In genomic region chr9:34143116-34143515, GRCh38 we compare ENCODE assay signal across 22 cellular contexts.
"Had no signal": no experiment of that assay in that cellular context is flagged by ENCODE, and none has a peak within 500 bp of the region (broad histone marks: within the 10 kb centered on the region; RNA-seq: fewer than 3 reads in every experiment).

No MANE protein-coding gene starts in this region.

- H3K27ac ChIP-seq: brain microvascular endothelial cell, left lung, upper lobe of left lung, WERI-Rb-1 had no signal

- H3K4me1 ChIP-seq: testis had no signal

- FAIRE-seq: colon, endometrium had no signal

- H3K27ac Mint-ChIP-seq: activated T-cell treated with anti-CD3 and anti-CD28 coated beads, Interleukin-2, amount 50 U/mL, for 72 hours; stimulated activated naive CD8-positive, alpha-beta T cell treated with anti-CD3 and anti-CD28 coated beads, Interleukin-15, Interleukin-2, amounts not matched to agents 100 ng/mL and 50 ng/mL, for 24 hours had no signal

- H3K4me3 ChIP-seq: heart right ventricle, left lung, skin epidermis, testis, upper lobe of left lung had no signal

- DNase-seq: activated CD4-positive, alpha-beta T cell treated with anti-CD3 and anti-CD28 coated beads for 1 hour; activated CD4-positive, alpha-beta T cell treated with anti-CD3 and anti-CD28 coated beads, Interleukin-2, amount 50 U/mL, for 4 hours; activated effector memory CD4-positive, alpha-beta T cell treated with anti-CD3 and anti-CD28 coated beads, Interleukin-2, amount 50 U/mL, for 16 hours; activated naive CD4-positive, alpha-beta T cell treated with anti-CD3 and anti-CD28 coated beads, Interleukin-2, amount 50 U/mL, for 16 hours; activated T-cell treated with anti-CD3 and anti-CD28 coated beads, Interleukin-2, amount 50 U/mL, for 72 hours; aorta; brain microvascular endothelial cell; central memory CD4-positive, alpha-beta T cell; heart right ventricle; left lung; nephron progenitor cell; nucleus accumbens; stimulated activated CD4-positive, alpha-beta T cell treated with anti-CD3 and anti-CD28 coated beads, Interleukin-15, amount 100 ng/mL, for 24 hours; stimulated activated CD4-positive, alpha-beta T cell treated with anti-CD3 and anti-CD28 coated beads, Interleukin-2, amount 100 ng/mL, for 48 hours; testis; WERI-Rb-1 had no signal

- ATAC-seq: activated T-cell treated with anti-CD3 and anti-CD28 coated beads, Interleukin-2, amount 50 U/mL, for 72 hours; esophagus mucosa; left lung had no signal

- H3K27me3 Mint-ChIP-seq: stimulated activated naive CD8-positive, alpha-beta T cell treated with anti-CD3 and anti-CD28 coated beads, Interleukin-15, Interleukin-2, amounts not matched to agents 100 ng/mL and 50 ng/mL, for 24 hours had no signal

- H3K9me3 ChIP-seq: heart right ventricle, left lung, testis, upper lobe of left lung had no signal

- H3K9me3 Mint-ChIP-seq: activated T-cell treated with anti-CD3 and anti-CD28 coated beads, Interleukin-2, amount 50 U/mL, for 72 hours; stimulated activated naive CD8-positive, alpha-beta T cell treated with anti-CD3 and anti-CD28 coated beads, Interleukin-15, Interleukin-2, amounts not matched to agents 100 ng/mL and 50 ng/mL, for 24 hours had no signal

- H3K4me3 Mint-ChIP-seq: activated T-cell treated with anti-CD3 and anti-CD28 coated beads, Interleukin-2, amount 50 U/mL, for 72 hours; nephron progenitor cell; stimulated activated naive CD8-positive, alpha-beta T cell treated with anti-CD3 and anti-CD28 coated beads, Interleukin-15, Interleukin-2, amounts not matched to agents 100 ng/mL and 50 ng/mL, for 24 hours had no signal

- H3K27me3 ChIP-seq: brain microvascular endothelial cell, heart right ventricle, left lung, testis, upper lobe of left lung had no signal

- H3K36me3 ChIP-seq: brain microvascular endothelial cell, heart right ventricle, left lung, upper lobe of left lung, WERI-Rb-1 had no signal
